ENCODE assay signal across 11 cellular contexts in the genomic region with DNA sequence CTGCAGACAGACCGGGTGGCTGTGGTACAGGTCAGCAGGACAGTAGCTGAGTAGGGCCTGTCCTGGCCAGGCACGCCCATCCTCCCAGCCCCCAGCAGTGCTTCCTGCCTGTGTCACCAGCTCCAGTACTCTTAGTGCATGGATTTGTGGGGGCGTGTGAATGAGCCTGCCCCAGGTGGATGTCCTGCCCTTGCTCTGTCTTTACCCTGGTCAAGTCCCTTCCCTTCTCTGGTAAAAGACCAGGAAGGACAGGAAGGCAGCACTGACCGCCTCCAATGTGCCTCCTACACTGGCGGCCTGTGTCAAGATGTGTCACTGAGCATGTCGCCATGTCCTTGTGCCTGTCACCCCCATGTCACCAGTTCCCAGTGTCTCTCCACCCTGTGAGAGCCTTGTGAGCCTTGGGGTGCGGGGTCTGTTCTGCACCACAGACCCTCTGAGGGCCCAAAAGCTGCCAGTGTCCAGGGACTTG. TPM values are rescaled to one million over a fixed set of nuclear protein-coding genes. Genes with fewer than 3 reads are reported as not detected.
DNase-seq lines count a peak whose midpoint lies in the region; ATAC-seq and TF ChIP-seq lines count a peak whose summit lies in the region.
"Had no signal": no experiment of that assay in that cellular context is flagged by ENCODE, and none has a peak within 500 bp of the region (broad histone marks: within the 10 kb centered on the region; RNA-seq: fewer than 3 reads in every experiment).

No MANE protein-coding gene starts in this region.

- H3K27ac Mint-ChIP-seq in nephron = peak overlapping the region; percentile 29 to 93 (median 44)
- no peak overlapping the region for H3K27ac Mint-ChIP-seq in natural killer cell

- H3K9me3 Mint-ChIP-seq in nephron = no peaks in the 10 kb centered on the region
- no peaks in the 10 kb centered on the region for H3K9me3 Mint-ChIP-seq in natural killer cell

- intact Hi-C loops in natural killer cell (cut with micrococcal nuclease) = no loop called here

- H3K4me1 Mint-ChIP-seq in nephron (peaks cover 38% of the 10 kb centered on the region), natural killer cell (peaks cover 0 to 7% of the 10 kb centered on the region in 2 donors)

- no peaks in the 10 kb centered on the region for H3K27me3 Mint-ChIP-seq in nephron (ENCODE audit: low read depth)
- no peaks in the 10 kb centered on the region for H3K27me3 Mint-ChIP-seq in natural killer cell (ENCODE audit: low read depth in 2 of 2)

- H3K36me3 Mint-ChIP-seq in nephron (ENCODE audit: low read depth) (peaks cover 21% of the 10 kb centered on the region), natural killer cell (no peaks in the 10 kb centered on the region)

- H3K27ac ChIP-seq in epithelial cell of prostate = peak overlapping the region; percentile 98

- DNase-seq in 8988T (peak; percentile 78), M059J (ENCODE audit: low read depth) (peak; percentile 74), epithelial cell of prostate (ENCODE audit: low read depth, low spot score) (no peak), ureter (ENCODE audit: low spot score) (no peak), natural killer cell (no peak)
- DNase-seq: activated CD8-positive, alpha-beta memory T cell treated with anti-CD3 and anti-CD28 coated beads, Interleukin-2, amount 50 U/mL, for 4 hours; midbrain had no signal

- no peak for ATAC-seq in GM19035 (IDR thresholded peaks at IDR 0.05; ENCODE audit: unreplicated experiment)
- ATAC-seq in HG02610 (IDR thresholded peaks at IDR 0.05; ENCODE audit: unreplicated experiment) = no peak
- ATAC-seq in natural killer cell = no peak

- H3K4me3 Mint-ChIP-seq in nephron = no peak overlapping the region
- no peak overlapping the region for H3K4me3 Mint-ChIP-seq in natural killer cell

- TF ChIP-seq CTCF in nephron (IDR thresholded peaks at IDR 0.05; ENCODE audit: unreplicated experiment in 3 of 3) = no peak
- no peak for TF ChIP-seq CTCF in natural killer cell (IDR thresholded peaks at IDR 0.05)

RNA-seq across cellular contexts. Expression of a gene that starts 11.9 kb away (rescaled TPM):
- 14.9 and 19.1 TPM in 2 replicates for total RNA-seq in M059J (2014; rRNA removed; shearing (Covaris generic))
- 60.3 TPM for total RNA-seq in ureter
- total RNA-seq in natural killer cell = under 1 TPM in 1 of 3 donors, not detected in 2; 0.39 TPM

RNA-seq across cellular contexts. Expression of a gene that starts 16.8 kb away (rescaled TPM):
- 778 and 785 TPM in 2 replicates for total RNA-seq in M059J (2014; rRNA removed; shearing (Covaris generic))
- 2,073 TPM for total RNA-seq in ureter
- total RNA-seq in natural killer cell = 100 to 1,000 TPM; 723 to 943 (median 942) TPM

RNA-seq across cellular contexts. Expression of a gene that starts 27.7 kb away (rescaled TPM):
- total RNA-seq in M059J (2014; rRNA removed; shearing (Covaris generic)) = not detected in 2 replicates
- total RNA-seq in ureter (0.83 TPM), natural killer cell (not detected)
- total RNA-seq: dermis microvascular lymphatic vessel endothelial cell had no signal

RNA-seq across cellular contexts. Expression of a gene that starts 32.8 kb away (rescaled TPM):
- total RNA-seq in M059J (2014; rRNA removed; shearing (Covaris generic)) = 9.2 and 12.9 TPM in 2 replicates
- total RNA-seq in ureter (5.5 TPM), natural killer cell (1 to 10 TPM; 2.2 to 3.2 (median 2.6) TPM)

Comparison
In these comparisons a context has a peak if more than half of its experiments do, and no peak if none do; other contexts are left out.
1. DNase-seq: peak in 8988T (single experiment) and M059J (single experiment); none in epithelial cell of prostate (single experiment), ureter (single experiment) and natural killer cell (single experiment).
2. H3K27ac Mint-ChIP-seq: peak in nephron (3 of 3); none in natural killer cell (0 of 2).
3. RNA of a gene that starts 11.9 kb away (total RNA-seq): 60.3 TPM in ureter (single experiment) and 14.9 to 19.1 TPM in M059J; 0.39 TPM in natural killer cell; every median in the first group is over 10 times any median in the second.